ENCODE assay signal across 22 cellular contexts in genomic region chr16:86362155-86362849, GRCh38.
DNase-seq lines count a peak whose midpoint lies in the region; ATAC-seq, FAIRE-seq and TF ChIP-seq lines count a peak whose summit lies in the region.
"Had no signal": no experiment of that assay in that cellular context is flagged by ENCODE, and none has a peak within 500 bp of the region (broad histone marks: within the 10 kb centered on the region; RNA-seq: fewer than 3 reads in every experiment).

No MANE protein-coding gene starts in this region.

- no peak for ATAC-seq in HG03025 (IDR thresholded peaks at IDR 0.05; ENCODE audit: low FRiP score, unreplicated experiment)
- no peak for ATAC-seq in HG03135 (IDR thresholded peaks at IDR 0.05; ENCODE audit: unreplicated experiment)
- ATAC-seq in HG02642 (IDR thresholded peaks at IDR 0.05; ENCODE audit: poor library complexity, unreplicated experiment): no peak
- ATAC-seq: A549; activated T-helper 17 cell treated with anti-CD3 and anti-CD28 coated beads, Interleukin-2, amount 50 U/mL, for 72 hours; effector memory CD8-positive, alpha-beta T cell; stimulated activated naive B cell treated with anti-CD40 and anti-IgM and Interleukin-4, amounts not matched to agents 10 μg/mL and 1 μg/mL and 100 μg/mL, for 72 hours had no signal

- POLR2A ChIA-PET in MCF 10A (lab: Yijun Ruan, JAX): no interaction called here

- no peak for TF ChIP-seq CTCF in MCF 10A (IDR thresholded peaks at IDR 0.05; ENCODE audit: unreplicated experiment)
- TF ChIP-seq CTCF in mammary epithelial cell (conservative IDR thresholded peaks at IDR 0.05 in 1 of 2, IDR thresholded peaks at IDR 0.05 in 1 of 2; ENCODE audit: extremely low read depth in 1 of 2, insufficient read depth in 1 of 2, low read depth in 1 of 2, low read length in 2 of 2): no peak
- TF ChIP-seq CTCF in fibroblast of villous mesenchyme (IDR thresholded peaks at IDR 0.05; ENCODE audit: insufficient read depth, low read depth, low read length): no peak

- H3K36me3 ChIP-seq in mammary epithelial cell (ENCODE audit: insufficient read depth, low read length): no peaks in the 10 kb centered on the region
- H3K36me3 ChIP-seq: left ventricle myocardium inferior, MG63 had no signal

- dilution Hi-C loops in mammary epithelial cell (cut with HindIII; ENCODE audit: low sequenced_read_pairs): no loop called here

- whole genome bisulfite sequencing in mammary epithelial cell (ENCODE audit: low coverage, missing lambda C conversion rate): 51% methylated on average over 9 of the region's 9 CpGs

- intact Hi-C loops in MCF 10A (cut with micrococcal nuclease) (no loop called here), mammary epithelial cell (cut with micrococcal nuclease) (no loop called here)

- CTCF ChIA-PET in MCF 10A (lab: Yijun Ruan, JAX): no interaction called here
- CTCF ChIA-PET in mammary epithelial cell (lab: Charles Lee; ENCODE audit: low non-redundant PET): no interaction called here

- DNase-seq in MCF 10A (ENCODE audit: unreplicated experiment): peak; percentile 21
- DNase-seq in mammary epithelial cell: no peak
- DNase-seq in SW480 (ENCODE audit: low spot score): peak; percentile 49
- DNase-seq in fibroblast of villous mesenchyme (ENCODE audit: low read depth): peak; percentile 28
- DNase-seq in urothelium cell line (ENCODE audit: low spot score): peak; percentile 57
- DNase-seq: activated CD4-positive, alpha-beta memory T cell treated with anti-CD3 and anti-CD28 coated beads, Interleukin-2, amount 10 ng/mL, durations not matched to agents 7 days and 5 days; CD4-positive, CD25-positive, alpha-beta regulatory T cell; effector memory CD8-positive, alpha-beta T cell; left ventricle myocardium inferior; naive B cell; NCI-H2029 treated with DMSO at 0.1 percent for 48 hours; NCI-H526 treated with DMSO at 0.1 percent for 48 hours; PC-9; stimulated activated naive B cell treated with anti-CD40 and anti-IgM and Interleukin-4, amounts not matched to agents 10 μg/mL and 1 μg/mL and 100 μg/mL, for 72 hours had no signal

- H3K79me2 ChIP-seq in mammary epithelial cell (ENCODE audit: insufficient read depth, low read length): no peaks in the 10 kb centered on the region

- no peaks in the 10 kb centered on the region for H3K27me3 Mint-ChIP-seq in MCF 10A (ENCODE audit: insufficient read depth, unreplicated experiment)

- H3K27ac ChIP-seq in mammary epithelial cell (ENCODE audit: insufficient read depth, low read depth, low read length): no peak overlapping the region
- H3K27ac ChIP-seq: A549, left ventricle myocardium inferior, PC-9, VCaP had no signal

- H4K20me1 ChIP-seq in mammary epithelial cell (ENCODE audit: insufficient read depth, low read length): no peaks in the 10 kb centered on the region

- H3K36me3 Mint-ChIP-seq in MCF 10A (ENCODE audit: insufficient read depth, unreplicated experiment): no peaks in the 10 kb centered on the region
- H3K36me3 Mint-ChIP-seq: CD4-positive, CD25-positive, alpha-beta regulatory T cell; type B pancreatic cell had no signal

- no peaks in the 10 kb centered on the region for H3K27me3 ChIP-seq in mammary epithelial cell (ENCODE audit: insufficient read depth, low read length)
- H3K27me3 ChIP-seq: MG63 had no signal

- no peaks in the 10 kb centered on the region for H3K9me3 Mint-ChIP-seq in MCF 10A (ENCODE audit: unreplicated experiment)
- H3K9me3 Mint-ChIP-seq: activated CD4-positive, alpha-beta memory T cell treated with anti-CD3 and anti-CD28 coated beads, Interleukin-2, amount 10 ng/mL, durations not matched to agents 7 days and 5 days; activated T-helper 17 cell treated with anti-CD3 and anti-CD28 coated beads, Interleukin-2, amount 50 U/mL, for 72 hours; effector memory CD8-positive, alpha-beta T cell; type B pancreatic cell had no signal

- no peaks in the 10 kb centered on the region for H3K4me1 ChIP-seq in mammary epithelial cell (ENCODE audit: insufficient read depth, low read length)
- H3K4me1 ChIP-seq: A549, left ventricle myocardium inferior had no signal

- H3K27ac Mint-ChIP-seq in MCF 10A (ENCODE audit: low read depth, unreplicated experiment): peak overlapping the region; percentile 75
- H3K27ac Mint-ChIP-seq: activated CD4-positive, alpha-beta memory T cell treated with anti-CD3 and anti-CD28 coated beads, Interleukin-2, amount 10 ng/mL, durations not matched to agents 7 days and 5 days; activated T-helper 17 cell treated with anti-CD3 and anti-CD28 coated beads, Interleukin-2, amount 50 U/mL, for 72 hours; CD4-positive, CD25-positive, alpha-beta regulatory T cell; effector memory CD8-positive, alpha-beta T cell; naive B cell; stimulated activated naive B cell treated with anti-CD40 and anti-IgM and Interleukin-4, amounts not matched to agents 10 μg/mL and 1 μg/mL and 100 μg/mL, for 72 hours; type B pancreatic cell had no signal

- peaks cover 16% of the 10 kb centered on the region for H3K4me1 Mint-ChIP-seq in MCF 10A (ENCODE audit: insufficient read depth, unreplicated experiment)
- H3K4me1 Mint-ChIP-seq: activated CD4-positive, alpha-beta memory T cell treated with anti-CD3 and anti-CD28 coated beads, Interleukin-2, amount 10 ng/mL, durations not matched to agents 7 days and 5 days; activated T-helper 17 cell treated with anti-CD3 and anti-CD28 coated beads, Interleukin-2, amount 50 U/mL, for 72 hours; CD4-positive, CD25-positive, alpha-beta regulatory T cell; naive B cell; stimulated activated naive B cell treated with anti-CD40 and anti-IgM and Interleukin-4, amounts not matched to agents 10 μg/mL and 1 μg/mL and 100 μg/mL, for 72 hours had no signal

- no peak overlapping the region for H2AFZ ChIP-seq in mammary epithelial cell (ENCODE audit: low read depth, low read length)
- H2AFZ ChIP-seq: PC-9 had no signal

- H3K4me2 ChIP-seq in mammary epithelial cell (ENCODE audit: insufficient read depth, low read depth, low read length): no peak overlapping the region
- H3K4me2 ChIP-seq: A549, PC-9 had no signal

- H3K9me3 ChIP-seq in mammary epithelial cell (replicated peaks; ENCODE audit: insufficient read depth, low read length): no peaks in the 10 kb centered on the region
- H3K9me3 ChIP-seq: A549, left ventricle myocardium inferior had no signal

- no peak overlapping the region for H3K9ac ChIP-seq in mammary epithelial cell (ENCODE audit: insufficient read depth, low read length)

- no TSS peak for BruUV-seq in MCF 10A (replicated peaks; lab: Mats Ljungman, UMichigan)
- no TSS peak for BruUV-seq in mammary epithelial cell (replicated peaks; lab: Mats Ljungman, UMichigan)

- in situ Hi-C loops in mammary epithelial cell (cut with MboI; ENCODE audit: low sequenced_read_pairs in 2 of 2): no loop called here

- H3K4me3 Mint-ChIP-seq in MCF 10A (ENCODE audit: unreplicated experiment): no peak overlapping the region
- H3K4me3 Mint-ChIP-seq: activated CD4-positive, alpha-beta memory T cell treated with anti-CD3 and anti-CD28 coated beads, Interleukin-2, amount 10 ng/mL, durations not matched to agents 7 days and 5 days; activated T-helper 17 cell treated with anti-CD3 and anti-CD28 coated beads, Interleukin-2, amount 50 U/mL, for 72 hours; CD4-positive, CD25-positive, alpha-beta regulatory T cell; effector memory CD8-positive, alpha-beta T cell; stimulated activated naive B cell treated with anti-CD40 and anti-IgM and Interleukin-4, amounts not matched to agents 10 μg/mL and 1 μg/mL and 100 μg/mL, for 72 hours; type B pancreatic cell had no signal

- no peak for FAIRE-seq in urothelium cell line (lab: Jason Lieb, UNC)
- FAIRE-seq: A549 had no signal

- H3K4me3 ChIP-seq in mammary epithelial cell (replicated peaks in 1 of 3; ENCODE audit: insufficient read depth in 1 of 3, low read depth in 2 of 3, low read length in 3 of 3) (no peak overlapping the region), fibroblast of villous mesenchyme (ENCODE audit: low read depth, low read length) (no peak overlapping the region)
- H3K4me3 ChIP-seq: A549, left ventricle myocardium inferior, MG63, PC-9 had no signal
